ENCODE assay signal across 8 cellular contexts in genomic region chr6:27795697-27796494, GRCh38.
DNase-seq lines count a peak whose midpoint lies in the region; ATAC-seq and TF ChIP-seq lines count a peak whose summit lies in the region.

No MANE protein-coding gene starts in this region.

- ATAC-seq in GM21515 (IDR thresholded peaks at IDR 0.05; ENCODE audit: unreplicated experiment) (peak; percentile 36), HG02938 (IDR thresholded peaks at IDR 0.05; ENCODE audit: unreplicated experiment) (no peak)

- peak; percentile 93 for DNase-seq in DMS53 (lab: John Stamatoyannopoulos, UW)
- DNase-seq in Kasumi-1 (lab: John Stamatoyannopoulos, UW) = peak; percentile 89 to 90
- DNase-seq in OCI-M1 (lab: John Stamatoyannopoulos, UW) = peak; percentile 99
- DNase-seq in cardiac muscle cell (ENCODE audit: low read depth in 1 of 2, low spot score in 1 of 2) = peak; percentile 77 to 93
- peak; percentile 76 for DNase-seq in putamen (ENCODE audit: low spot score)

- H3K4me3 ChIP-seq in cardiac muscle cell = no peak overlapping the region

- no peaks in the 10 kb centered on the region for H3K9me3 ChIP-seq in cardiac muscle cell (ENCODE audit: low read depth)

- peaks cover 20% of the 10 kb centered on the region for H3K4me1 Mint-ChIP-seq in activated naive CD4-positive, alpha-beta T cell treated with anti-CD3 and anti-CD28 coated beads, Interleukin-2, amount 50 U/mL, for 24 hours

- H3K27ac Mint-ChIP-seq in activated naive CD4-positive, alpha-beta T cell treated with anti-CD3 and anti-CD28 coated beads, Interleukin-2, amount 50 U/mL, for 24 hours = peak overlapping the region; percentile 92

- H3K9me3 Mint-ChIP-seq in activated naive CD4-positive, alpha-beta T cell treated with anti-CD3 and anti-CD28 coated beads, Interleukin-2, amount 50 U/mL, for 24 hours = no peaks in the 10 kb centered on the region

- H3K36me3 ChIP-seq in cardiac muscle cell = no peaks in the 10 kb centered on the region

- peaks cover 6% of the 10 kb centered on the region for H3K27me3 Mint-ChIP-seq in activated naive CD4-positive, alpha-beta T cell treated with anti-CD3 and anti-CD28 coated beads, Interleukin-2, amount 50 U/mL, for 24 hours

- H3K27me3 ChIP-seq in cardiac muscle cell = no peaks in the 10 kb centered on the region

- peak; percentile 73 for TF ChIP-seq CTCF in cardiac muscle cell (IDR thresholded peaks at IDR 0.05; ENCODE audit: low read depth, low read length)

- no peaks in the 10 kb centered on the region for H3K36me3 Mint-ChIP-seq in activated naive CD4-positive, alpha-beta T cell treated with anti-CD3 and anti-CD28 coated beads, Interleukin-2, amount 50 U/mL, for 24 hours

- peak overlapping the region; percentile 15 for H3K4me3 Mint-ChIP-seq in activated naive CD4-positive, alpha-beta T cell treated with anti-CD3 and anti-CD28 coated beads, Interleukin-2, amount 50 U/mL, for 24 hours

- H3K4me1 ChIP-seq in cardiac muscle cell (ENCODE audit: low read depth) = peaks cover 5% of the 10 kb centered on the region

- H3K27ac ChIP-seq in cardiac muscle cell = no peak overlapping the region
